In the genomic region with DNA sequence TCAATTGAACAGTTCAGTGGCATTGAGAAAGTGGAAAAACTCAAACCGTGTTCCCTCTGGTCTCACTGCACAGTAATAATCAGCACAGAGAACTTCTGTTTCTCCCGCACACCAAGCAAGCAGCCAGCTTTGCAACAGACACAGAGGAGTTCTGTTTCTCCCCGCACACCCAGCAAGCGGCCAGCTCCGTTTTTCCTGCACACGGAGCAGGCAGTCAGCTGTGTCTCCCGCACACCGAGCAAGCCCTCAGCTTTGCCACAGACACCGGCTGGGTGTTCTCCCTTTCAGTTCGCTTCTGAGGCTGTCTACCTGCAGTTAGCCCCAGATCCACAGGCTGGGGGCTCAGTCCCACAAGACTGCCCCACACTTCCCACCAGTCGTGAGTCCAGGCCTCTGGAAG, we compare ENCODE assay signal across 1 cellular context.
TF ChIP-seq lines count a peak whose summit lies in the region.

No MANE protein-coding gene starts in this region.

TF ChIP-seq in H1, 55 proteins besides CTCF, POLR2A, EP300 and RAD21:
- TF ChIP-seq TBP (IDR thresholded peaks at IDR 0.05; ENCODE audit: low read depth, low read length): no peak
- TF ChIP-seq BACH1 (IDR thresholded peaks at IDR 0.05; ENCODE audit: low read length): no peak
- no peak for TF ChIP-seq POU5F1 (IDR thresholded peaks at IDR 0.05; ENCODE audit: low read depth, low read length)
- TF ChIP-seq, protein P1, sequence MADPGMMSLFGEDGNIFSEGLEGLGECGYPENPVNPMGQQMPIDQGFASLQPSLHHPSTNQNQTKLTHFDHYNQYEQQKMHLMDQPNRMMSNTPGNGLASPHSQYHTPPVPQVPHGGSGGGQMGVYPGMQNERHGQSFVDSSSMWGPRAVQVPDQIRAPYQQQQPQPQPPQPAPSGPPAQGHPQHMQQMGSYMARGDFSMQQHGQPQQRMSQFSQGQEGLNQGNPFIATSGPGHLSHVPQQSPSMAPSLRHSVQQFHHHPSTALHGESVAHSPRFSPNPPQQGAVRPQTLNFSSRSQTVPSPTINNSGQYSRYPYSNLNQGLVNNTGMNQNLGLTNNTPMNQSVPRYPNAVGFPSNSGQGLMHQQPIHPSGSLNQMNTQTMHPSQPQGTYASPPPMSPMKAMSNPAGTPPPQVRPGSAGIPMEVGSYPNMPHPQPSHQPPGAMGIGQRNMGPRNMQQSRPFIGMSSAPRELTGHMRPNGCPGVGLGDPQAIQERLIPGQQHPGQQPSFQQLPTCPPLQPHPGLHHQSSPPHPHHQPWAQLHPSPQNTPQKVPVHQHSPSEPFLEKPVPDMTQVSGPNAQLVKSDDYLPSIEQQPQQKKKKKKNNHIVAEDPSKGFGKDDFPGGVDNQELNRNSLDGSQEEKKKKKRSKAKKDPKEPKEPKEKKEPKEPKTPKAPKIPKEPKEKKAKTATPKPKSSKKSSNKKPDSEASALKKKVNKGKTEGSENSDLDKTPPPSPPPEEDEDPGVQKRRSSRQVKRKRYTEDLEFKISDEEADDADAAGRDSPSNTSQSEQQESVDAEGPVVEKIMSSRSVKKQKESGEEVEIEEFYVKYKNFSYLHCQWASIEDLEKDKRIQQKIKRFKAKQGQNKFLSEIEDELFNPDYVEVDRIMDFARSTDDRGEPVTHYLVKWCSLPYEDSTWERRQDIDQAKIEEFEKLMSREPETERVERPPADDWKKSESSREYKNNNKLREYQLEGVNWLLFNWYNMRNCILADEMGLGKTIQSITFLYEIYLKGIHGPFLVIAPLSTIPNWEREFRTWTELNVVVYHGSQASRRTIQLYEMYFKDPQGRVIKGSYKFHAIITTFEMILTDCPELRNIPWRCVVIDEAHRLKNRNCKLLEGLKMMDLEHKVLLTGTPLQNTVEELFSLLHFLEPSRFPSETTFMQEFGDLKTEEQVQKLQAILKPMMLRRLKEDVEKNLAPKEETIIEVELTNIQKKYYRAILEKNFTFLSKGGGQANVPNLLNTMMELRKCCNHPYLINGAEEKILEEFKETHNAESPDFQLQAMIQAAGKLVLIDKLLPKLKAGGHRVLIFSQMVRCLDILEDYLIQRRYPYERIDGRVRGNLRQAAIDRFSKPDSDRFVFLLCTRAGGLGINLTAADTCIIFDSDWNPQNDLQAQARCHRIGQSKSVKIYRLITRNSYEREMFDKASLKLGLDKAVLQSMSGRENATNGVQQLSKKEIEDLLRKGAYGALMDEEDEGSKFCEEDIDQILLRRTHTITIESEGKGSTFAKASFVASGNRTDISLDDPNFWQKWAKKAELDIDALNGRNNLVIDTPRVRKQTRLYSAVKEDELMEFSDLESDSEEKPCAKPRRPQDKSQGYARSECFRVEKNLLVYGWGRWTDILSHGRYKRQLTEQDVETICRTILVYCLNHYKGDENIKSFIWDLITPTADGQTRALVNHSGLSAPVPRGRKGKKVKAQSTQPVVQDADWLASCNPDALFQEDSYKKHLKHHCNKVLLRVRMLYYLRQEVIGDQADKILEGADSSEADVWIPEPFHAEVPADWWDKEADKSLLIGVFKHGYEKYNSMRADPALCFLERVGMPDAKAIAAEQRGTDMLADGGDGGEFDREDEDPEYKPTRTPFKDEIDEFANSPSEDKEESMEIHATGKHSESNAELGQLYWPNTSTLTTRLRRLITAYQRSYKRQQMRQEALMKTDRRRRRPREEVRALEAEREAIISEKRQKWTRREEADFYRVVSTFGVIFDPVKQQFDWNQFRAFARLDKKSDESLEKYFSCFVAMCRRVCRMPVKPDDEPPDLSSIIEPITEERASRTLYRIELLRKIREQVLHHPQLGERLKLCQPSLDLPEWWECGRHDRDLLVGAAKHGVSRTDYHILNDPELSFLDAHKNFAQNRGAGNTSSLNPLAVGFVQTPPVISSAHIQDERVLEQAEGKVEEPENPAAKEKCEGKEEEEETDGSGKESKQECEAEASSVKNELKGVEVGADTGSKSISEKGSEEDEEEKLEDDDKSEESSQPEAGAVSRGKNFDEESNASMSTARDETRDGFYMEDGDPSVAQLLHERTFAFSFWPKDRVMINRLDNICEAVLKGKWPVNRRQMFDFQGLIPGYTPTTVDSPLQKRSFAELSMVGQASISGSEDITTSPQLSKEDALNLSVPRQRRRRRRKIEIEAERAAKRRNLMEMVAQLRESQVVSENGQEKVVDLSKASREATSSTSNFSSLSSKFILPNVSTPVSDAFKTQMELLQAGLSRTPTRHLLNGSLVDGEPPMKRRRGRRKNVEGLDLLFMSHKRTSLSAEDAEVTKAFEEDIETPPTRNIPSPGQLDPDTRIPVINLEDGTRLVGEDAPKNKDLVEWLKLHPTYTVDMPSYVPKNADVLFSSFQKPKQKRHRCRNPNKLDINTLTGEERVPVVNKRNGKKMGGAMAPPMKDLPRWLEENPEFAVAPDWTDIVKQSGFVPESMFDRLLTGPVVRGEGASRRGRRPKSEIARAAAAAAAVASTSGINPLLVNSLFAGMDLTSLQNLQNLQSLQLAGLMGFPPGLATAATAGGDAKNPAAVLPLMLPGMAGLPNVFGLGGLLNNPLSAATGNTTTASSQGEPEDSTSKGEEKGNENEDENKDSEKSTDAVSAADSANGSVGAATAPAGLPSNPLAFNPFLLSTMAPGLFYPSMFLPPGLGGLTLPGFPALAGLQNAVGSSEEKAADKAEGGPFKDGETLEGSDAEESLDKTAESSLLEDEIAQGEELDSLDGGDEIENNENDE (IDR thresholded peaks at IDR 0.05; ENCODE audit: insufficient replicate concordance, low read length): no peak
- TF ChIP-seq RXRA (IDR thresholded peaks at IDR 0.05; ENCODE audit: insufficient read depth, low read depth, low read length): no peak
- TF ChIP-seq CBX8 (IDR thresholded peaks at IDR 0.05; ENCODE audit: borderline replicate concordance, low read depth, low read length): no peak
TF ChIP-seq in H1: peak in this region for 0.
